Comparison of ENCODE assay signal across 1 cellular context in the genomic region with DNA sequence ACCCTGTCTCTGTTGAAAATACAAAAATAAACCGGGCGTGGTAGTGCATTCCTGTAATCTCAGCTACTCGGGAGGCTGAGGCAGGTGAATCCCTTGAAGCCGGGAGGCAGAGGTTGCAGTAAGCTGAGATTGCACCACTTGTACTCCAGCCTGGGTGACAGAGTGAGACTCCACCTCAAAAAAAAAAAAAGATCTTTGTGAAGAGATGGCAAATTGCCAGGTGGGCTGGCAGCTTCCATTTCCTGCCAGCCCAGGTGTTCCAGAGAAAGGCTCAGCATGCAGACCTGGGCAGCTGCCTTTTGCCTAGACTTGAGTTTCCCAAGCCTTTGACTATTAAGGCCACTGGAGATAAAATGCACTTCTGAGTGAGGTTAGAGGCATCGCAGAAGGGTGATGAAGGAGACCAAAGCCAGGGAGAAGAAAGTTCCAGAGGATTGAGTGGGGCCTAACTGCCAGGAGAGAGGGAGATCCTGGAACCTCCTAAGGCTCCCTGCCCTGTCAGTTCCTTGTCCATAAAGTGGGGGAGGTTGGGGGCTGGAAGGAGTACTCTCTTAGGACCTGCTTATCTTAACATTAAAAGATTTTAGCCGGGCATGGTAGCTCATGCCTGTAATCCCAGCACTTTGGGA.
TF ChIP-seq lines count a peak whose summit lies in the region.

No MANE protein-coding gene starts in this region.

TF ChIP-seq in HepG2, 621 proteins besides CTCF, POLR2A, EP300 and RAD21 (continues in another document):
- TF ChIP-seq ZNF501 (CRISPR knock-in tag; IDR thresholded peaks at IDR 0.05): peak; percentile 59; the same call in 1 of the 2 replicates
- TF ChIP-seq, protein P1, sequence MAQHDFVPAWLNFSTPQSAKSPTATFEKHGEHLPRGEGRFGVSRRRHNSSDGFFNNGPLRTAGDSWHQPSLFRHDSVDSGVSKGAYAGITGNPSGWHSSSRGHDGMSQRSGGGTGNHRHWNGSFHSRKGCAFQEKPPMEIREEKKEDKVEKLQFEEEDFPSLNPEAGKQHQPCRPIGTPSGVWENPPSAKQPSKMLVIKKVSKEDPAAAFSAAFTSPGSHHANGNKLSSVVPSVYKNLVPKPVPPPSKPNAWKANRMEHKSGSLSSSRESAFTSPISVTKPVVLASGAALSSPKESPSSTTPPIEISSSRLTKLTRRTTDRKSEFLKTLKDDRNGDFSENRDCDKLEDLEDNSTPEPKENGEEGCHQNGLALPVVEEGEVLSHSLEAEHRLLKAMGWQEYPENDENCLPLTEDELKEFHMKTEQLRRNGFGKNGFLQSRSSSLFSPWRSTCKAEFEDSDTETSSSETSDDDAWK (CRISPR knock-in tag; IDR thresholded peaks at IDR 0.05): no peak
- TF ChIP-seq, protein P2, sequence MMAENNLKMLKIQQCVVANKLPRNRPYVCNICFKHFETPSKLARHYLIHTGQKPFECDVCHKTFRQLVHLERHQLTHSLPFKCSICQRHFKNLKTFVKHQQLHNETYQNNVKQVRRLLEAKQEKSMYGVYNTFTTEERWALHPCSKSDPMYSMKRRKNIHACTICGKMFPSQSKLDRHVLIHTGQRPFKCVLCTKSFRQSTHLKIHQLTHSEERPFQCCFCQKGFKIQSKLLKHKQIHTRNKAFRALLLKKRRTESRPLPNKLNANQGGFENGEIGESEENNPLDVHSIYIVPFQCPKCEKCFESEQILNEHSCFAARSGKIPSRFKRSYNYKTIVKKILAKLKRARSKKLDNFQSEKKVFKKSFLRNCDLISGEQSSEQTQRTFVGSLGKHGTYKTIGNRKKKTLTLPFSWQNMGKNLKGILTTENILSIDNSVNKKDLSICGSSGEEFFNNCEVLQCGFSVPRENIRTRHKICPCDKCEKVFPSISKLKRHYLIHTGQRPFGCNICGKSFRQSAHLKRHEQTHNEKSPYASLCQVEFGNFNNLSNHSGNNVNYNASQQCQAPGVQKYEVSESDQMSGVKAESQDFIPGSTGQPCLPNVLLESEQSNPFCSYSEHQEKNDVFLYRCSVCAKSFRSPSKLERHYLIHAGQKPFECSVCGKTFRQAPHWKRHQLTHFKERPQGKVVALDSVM (CRISPR knock-in tag; IDR thresholded peaks at IDR 0.05): 0 out of 2 replicates have a peak, but pooled peaks have one; percentile 24
- peak; percentile 63 for TF ChIP-seq LCORL (IDR thresholded peaks at IDR 0.05)
- 0 out of 2 replicates have a peak, but pooled peaks have one; percentile 22 for TF ChIP-seq LCORL (CRISPR knock-in tag; IDR thresholded peaks at IDR 0.05)
- TF ChIP-seq, protein P3, sequence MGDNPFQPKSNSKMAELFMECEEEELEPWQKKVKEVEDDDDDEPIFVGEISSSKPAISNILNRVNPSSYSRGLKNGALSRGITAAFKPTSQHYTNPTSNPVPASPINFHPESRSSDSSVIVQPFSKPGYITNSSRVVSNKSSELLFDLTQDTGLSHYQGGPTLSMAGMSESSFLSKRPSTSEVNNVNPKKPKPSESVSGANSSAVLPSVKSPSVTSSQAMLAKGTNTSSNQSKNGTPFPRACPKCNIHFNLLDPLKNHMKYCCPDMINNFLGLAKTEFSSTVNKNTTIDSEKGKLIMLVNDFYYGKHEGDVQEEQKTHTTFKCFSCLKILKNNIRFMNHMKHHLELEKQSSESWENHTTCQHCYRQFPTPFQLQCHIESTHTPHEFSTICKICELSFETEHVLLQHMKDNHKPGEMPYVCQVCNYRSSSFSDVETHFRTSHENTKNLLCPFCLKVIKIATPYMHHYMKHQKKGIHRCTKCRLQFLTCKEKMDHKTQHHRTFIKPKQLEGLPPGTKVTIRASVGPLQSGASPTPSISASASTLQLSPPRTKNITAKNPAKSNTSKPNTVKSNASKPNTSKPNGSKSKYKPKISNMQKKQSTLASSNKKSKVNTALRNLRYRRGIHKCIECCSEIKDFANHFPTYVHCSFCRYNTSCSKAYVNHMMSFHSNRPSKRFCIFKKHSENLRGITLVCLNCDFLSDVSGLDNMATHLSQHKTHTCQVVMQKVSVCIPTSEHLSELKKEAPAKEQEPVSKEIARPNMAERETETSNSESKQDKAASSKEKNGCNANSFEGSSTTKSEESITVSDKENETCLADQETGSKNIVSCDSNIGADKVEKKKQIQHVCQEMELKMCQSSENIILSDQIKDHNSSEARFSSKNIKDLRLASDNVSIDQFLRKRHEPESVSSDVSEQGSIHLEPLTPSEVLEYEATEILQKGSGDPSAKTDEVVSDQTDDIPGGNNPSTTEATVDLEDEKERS (CRISPR knock-in tag; IDR thresholded peaks at IDR 0.05): 0 out of 2 replicates have a peak, but pooled peaks have one; percentile 20
- TF ChIP-seq, protein P4, sequence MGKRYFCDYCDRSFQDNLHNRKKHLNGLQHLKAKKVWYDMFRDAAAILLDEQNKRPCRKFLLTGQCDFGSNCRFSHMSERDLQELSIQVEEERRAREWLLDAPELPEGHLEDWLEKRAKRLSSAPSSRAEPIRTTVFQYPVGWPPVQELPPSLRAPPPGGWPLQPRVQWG (CRISPR knock-in tag; IDR thresholded peaks at IDR 0.05; ENCODE audit: borderline replicate concordance, low read depth): no peak
- TF ChIP-seq TBX3 (IDR thresholded peaks at IDR 0.05; ENCODE audit: borderline replicate concordance): no peak
- TF ChIP-seq, protein P5, sequence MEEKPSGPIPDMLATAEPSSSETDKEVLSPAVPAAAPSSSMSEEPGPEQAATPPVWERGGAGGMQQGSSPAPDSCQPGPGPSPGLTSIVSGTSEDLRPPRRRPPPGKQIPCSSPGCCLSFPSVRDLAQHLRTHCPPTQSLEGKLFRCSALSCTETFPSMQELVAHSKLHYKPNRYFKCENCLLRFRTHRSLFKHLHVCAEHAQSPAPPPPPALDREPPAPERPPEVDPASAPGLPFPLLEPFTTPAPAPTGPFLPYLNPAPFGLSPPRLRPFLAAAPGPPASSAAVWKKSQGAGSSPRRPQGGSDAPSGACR (CRISPR knock-in tag; IDR thresholded peaks at IDR 0.05): no peak
- no peak for TF ChIP-seq ZNF605 (CRISPR knock-in tag; IDR thresholded peaks at IDR 0.05)
- TF ChIP-seq SIN3A (IDR thresholded peaks at IDR 0.05; ENCODE audit: borderline replicate concordance, low read depth, low read length): 0 out of 2 replicates have a peak, but pooled peaks have one; percentile 39
- TF ChIP-seq ZFX (CRISPR knock-in tag; IDR thresholded peaks at IDR 0.05; ENCODE audit: low read depth): peak; percentile 34; the same call in 1 of the 2 replicates
- TF ChIP-seq, protein P6, sequence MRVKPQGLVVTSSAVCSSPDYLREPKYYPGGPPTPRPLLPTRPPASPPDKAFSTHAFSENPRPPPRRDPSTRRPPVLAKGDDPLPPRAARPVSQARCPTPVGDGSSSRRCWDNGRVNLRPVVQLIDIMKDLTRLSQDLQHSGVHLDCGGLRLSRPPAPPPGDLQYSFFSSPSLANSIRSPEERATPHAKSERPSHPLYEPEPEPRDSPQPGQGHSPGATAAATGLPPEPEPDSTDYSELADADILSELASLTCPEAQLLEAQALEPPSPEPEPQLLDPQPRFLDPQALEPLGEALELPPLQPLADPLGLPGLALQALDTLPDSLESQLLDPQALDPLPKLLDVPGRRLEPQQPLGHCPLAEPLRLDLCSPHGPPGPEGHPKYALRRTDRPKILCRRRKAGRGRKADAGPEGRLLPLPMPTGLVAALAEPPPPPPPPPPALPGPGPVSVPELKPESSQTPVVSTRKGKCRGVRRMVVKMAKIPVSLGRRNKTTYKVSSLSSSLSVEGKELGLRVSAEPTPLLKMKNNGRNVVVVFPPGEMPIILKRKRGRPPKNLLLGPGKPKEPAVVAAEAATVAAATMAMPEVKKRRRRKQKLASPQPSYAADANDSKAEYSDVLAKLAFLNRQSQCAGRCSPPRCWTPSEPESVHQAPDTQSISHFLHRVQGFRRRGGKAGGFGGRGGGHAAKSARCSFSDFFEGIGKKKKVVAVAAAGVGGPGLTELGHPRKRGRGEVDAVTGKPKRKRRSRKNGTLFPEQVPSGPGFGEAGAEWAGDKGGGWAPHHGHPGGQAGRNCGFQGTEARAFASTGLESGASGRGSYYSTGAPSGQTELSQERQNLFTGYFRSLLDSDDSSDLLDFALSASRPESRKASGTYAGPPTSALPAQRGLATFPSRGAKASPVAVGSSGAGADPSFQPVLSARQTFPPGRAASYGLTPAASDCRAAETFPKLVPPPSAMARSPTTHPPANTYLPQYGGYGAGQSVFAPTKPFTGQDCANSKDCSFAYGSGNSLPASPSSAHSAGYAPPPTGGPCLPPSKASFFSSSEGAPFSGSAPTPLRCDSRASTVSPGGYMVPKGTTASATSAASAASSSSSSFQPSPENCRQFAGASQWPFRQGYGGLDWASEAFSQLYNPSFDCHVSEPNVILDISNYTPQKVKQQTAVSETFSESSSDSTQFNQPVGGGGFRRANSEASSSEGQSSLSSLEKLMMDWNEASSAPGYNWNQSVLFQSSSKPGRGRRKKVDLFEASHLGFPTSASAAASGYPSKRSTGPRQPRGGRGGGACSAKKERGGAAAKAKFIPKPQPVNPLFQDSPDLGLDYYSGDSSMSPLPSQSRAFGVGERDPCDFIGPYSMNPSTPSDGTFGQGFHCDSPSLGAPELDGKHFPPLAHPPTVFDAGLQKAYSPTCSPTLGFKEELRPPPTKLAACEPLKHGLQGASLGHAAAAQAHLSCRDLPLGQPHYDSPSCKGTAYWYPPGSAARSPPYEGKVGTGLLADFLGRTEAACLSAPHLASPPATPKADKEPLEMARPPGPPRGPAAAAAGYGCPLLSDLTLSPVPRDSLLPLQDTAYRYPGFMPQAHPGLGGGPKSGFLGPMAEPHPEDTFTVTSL (CRISPR knock-in tag; IDR thresholded peaks at IDR 0.05; ENCODE audit: borderline replicate concordance): peak; percentile 50; the same call in 1 of the 2 replicates
- peak; percentile 38; the same call in 1 of the 2 replicates for TF ChIP-seq HNF4A (CRISPR knock-in tag; IDR thresholded peaks at IDR 0.05)
- TF ChIP-seq GATAD2A (CRISPR knock-in tag; IDR thresholded peaks at IDR 0.05): peak; percentile 83
- peak; percentile 32; the same call in 1 of the 2 replicates for TF ChIP-seq POLR2AphosphoS5 (IDR thresholded peaks at IDR 0.05; ENCODE audit: low read depth, low read length)
- TF ChIP-seq ZMYM4 (CRISPR knock-in tag; IDR thresholded peaks at IDR 0.05): 0 out of 2 replicates have a peak, but pooled peaks have one; percentile 22
- peak; percentile 14 for TF ChIP-seq TEAD3 (CRISPR knock-in tag; optimal IDR thresholded peaks at IDR 0.05; ENCODE audit: borderline replicate concordance)
- TF ChIP-seq SNRNP70 (IDR thresholded peaks at IDR 0.05; ENCODE audit: low read depth, low read length): no peak
- TF ChIP-seq, protein P7, sequence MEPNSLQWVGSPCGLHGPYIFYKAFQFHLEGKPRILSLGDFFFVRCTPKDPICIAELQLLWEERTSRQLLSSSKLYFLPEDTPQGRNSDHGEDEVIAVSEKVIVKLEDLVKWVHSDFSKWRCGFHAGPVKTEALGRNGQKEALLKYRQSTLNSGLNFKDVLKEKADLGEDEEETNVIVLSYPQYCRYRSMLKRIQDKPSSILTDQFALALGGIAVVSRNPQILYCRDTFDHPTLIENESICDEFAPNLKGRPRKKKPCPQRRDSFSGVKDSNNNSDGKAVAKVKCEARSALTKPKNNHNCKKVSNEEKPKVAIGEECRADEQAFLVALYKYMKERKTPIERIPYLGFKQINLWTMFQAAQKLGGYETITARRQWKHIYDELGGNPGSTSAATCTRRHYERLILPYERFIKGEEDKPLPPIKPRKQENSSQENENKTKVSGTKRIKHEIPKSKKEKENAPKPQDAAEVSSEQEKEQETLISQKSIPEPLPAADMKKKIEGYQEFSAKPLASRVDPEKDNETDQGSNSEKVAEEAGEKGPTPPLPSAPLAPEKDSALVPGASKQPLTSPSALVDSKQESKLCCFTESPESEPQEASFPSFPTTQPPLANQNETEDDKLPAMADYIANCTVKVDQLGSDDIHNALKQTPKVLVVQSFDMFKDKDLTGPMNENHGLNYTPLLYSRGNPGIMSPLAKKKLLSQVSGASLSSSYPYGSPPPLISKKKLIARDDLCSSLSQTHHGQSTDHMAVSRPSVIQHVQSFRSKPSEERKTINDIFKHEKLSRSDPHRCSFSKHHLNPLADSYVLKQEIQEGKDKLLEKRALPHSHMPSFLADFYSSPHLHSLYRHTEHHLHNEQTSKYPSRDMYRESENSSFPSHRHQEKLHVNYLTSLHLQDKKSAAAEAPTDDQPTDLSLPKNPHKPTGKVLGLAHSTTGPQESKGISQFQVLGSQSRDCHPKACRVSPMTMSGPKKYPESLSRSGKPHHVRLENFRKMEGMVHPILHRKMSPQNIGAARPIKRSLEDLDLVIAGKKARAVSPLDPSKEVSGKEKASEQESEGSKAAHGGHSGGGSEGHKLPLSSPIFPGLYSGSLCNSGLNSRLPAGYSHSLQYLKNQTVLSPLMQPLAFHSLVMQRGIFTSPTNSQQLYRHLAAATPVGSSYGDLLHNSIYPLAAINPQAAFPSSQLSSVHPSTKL (CRISPR knock-in tag; IDR thresholded peaks at IDR 0.05): peak; percentile 45; the same call in 1 of the 2 replicates
- TF ChIP-seq, protein P8, sequence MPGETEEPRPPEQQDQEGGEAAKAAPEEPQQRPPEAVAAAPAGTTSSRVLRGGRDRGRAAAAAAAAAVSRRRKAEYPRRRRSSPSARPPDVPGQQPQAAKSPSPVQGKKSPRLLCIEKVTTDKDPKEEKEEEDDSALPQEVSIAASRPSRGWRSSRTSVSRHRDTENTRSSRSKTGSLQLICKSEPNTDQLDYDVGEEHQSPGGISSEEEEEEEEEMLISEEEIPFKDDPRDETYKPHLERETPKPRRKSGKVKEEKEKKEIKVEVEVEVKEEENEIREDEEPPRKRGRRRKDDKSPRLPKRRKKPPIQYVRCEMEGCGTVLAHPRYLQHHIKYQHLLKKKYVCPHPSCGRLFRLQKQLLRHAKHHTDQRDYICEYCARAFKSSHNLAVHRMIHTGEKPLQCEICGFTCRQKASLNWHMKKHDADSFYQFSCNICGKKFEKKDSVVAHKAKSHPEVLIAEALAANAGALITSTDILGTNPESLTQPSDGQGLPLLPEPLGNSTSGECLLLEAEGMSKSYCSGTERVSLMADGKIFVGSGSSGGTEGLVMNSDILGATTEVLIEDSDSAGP (CRISPR knock-in tag; IDR thresholded peaks at IDR 0.05; ENCODE audit: borderline replicate concordance): no peak
- TF ChIP-seq GFI1 (CRISPR knock-in tag; IDR thresholded peaks at IDR 0.05; ENCODE audit: borderline replicate concordance): peak; percentile 76
- peak; percentile 27; the same call in 1 of the 2 replicates for TF ChIP-seq THAP11 (CRISPR knock-in tag; IDR thresholded peaks at IDR 0.05)
- TF ChIP-seq, protein P9, sequence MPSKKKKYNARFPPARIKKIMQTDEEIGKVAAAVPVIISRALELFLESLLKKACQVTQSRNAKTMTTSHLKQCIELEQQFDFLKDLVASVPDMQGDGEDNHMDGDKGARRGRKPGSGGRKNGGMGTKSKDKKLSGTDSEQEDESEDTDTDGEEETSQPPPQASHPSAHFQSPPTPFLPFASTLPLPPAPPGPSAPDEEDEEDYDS (CRISPR knock-in tag; IDR thresholded peaks at IDR 0.05): peak; percentile 16; the same call in 1 of the 2 replicates
- no peak for TF ChIP-seq ZNF607 (CRISPR knock-in tag; IDR thresholded peaks at IDR 0.05; ENCODE audit: borderline replicate concordance)
- TF ChIP-seq CEBPB (IDR thresholded peaks at IDR 0.05; ENCODE audit: borderline replicate concordance, low read depth, low read length): peak; percentile 79
- TF ChIP-seq, protein P10, sequence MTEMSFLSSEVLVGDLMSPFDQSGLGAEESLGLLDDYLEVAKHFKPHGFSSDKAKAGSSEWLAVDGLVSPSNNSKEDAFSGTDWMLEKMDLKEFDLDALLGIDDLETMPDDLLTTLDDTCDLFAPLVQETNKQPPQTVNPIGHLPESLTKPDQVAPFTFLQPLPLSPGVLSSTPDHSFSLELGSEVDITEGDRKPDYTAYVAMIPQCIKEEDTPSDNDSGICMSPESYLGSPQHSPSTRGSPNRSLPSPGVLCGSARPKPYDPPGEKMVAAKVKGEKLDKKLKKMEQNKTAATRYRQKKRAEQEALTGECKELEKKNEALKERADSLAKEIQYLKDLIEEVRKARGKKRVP (CRISPR knock-in tag; IDR thresholded peaks at IDR 0.05): peak in 1 of 2 experiments; percentile 69; a peak in 2 of 4 replicates
- TF ChIP-seq ZNF558 (CRISPR knock-in tag; IDR thresholded peaks at IDR 0.05; ENCODE audit: borderline replicate concordance): no peak
- peak; percentile 49; the same call in 1 of the 2 replicates for TF ChIP-seq HOXA3 (CRISPR knock-in tag; IDR thresholded peaks at IDR 0.05)
- TF ChIP-seq ZNF780A (CRISPR knock-in tag; IDR thresholded peaks at IDR 0.05): no peak
